ENCODE assay signal across 15 cellular contexts in genomic region chr12:127711108-127711507, GRCh38.
DNase-seq lines count a peak whose midpoint lies in the region; ATAC-seq and TF ChIP-seq lines count a peak whose summit lies in the region.
"Had no signal": no experiment of that assay in that cellular context is flagged by ENCODE, and none has a peak within 500 bp of the region (broad histone marks: within the 10 kb centered on the region; RNA-seq: fewer than 3 reads in every experiment).

No MANE protein-coding gene starts in this region.

- 49 to 55% (median 50%) methylated on average over 8 of the region's 8 CpGs for WGBS in psoas muscle, 3 donors

- H3K36me3 ChIP-seq in osteoblast (ENCODE audit: insufficient read depth, low read length) (no peaks in the 10 kb centered on the region), psoas muscle (ENCODE audit: insufficient read depth in 1 of 2, low read depth in 1 of 2) (no peaks in the 10 kb centered on the region)
- H3K36me3 ChIP-seq: esophagus muscularis mucosa, thyroid gland had no signal

- H3K79me2 ChIP-seq in osteoblast (ENCODE audit: insufficient read depth, low read length), result no peaks in the 10 kb centered on the region

- H3K27ac ChIP-seq in osteoblast (ENCODE audit: low read depth, low read length) (no peak overlapping the region), psoas muscle (no peak overlapping the region)
- H3K27ac ChIP-seq: esophagus muscularis mucosa, thyroid gland had no signal

- intact Hi-C loops in psoas muscle (cut with DNase I), result no loop called here

- H4K20me1 ChIP-seq in osteoblast (ENCODE audit: insufficient read depth, low read length), result no peaks in the 10 kb centered on the region

- no peaks in the 10 kb centered on the region for H3K27me3 ChIP-seq in osteoblast (ENCODE audit: insufficient read depth, low read length)
- no peaks in the 10 kb centered on the region for H3K27me3 ChIP-seq in psoas muscle (ENCODE audit: insufficient read depth in 3 of 3, low read length in 2 of 3)
- H3K27me3 ChIP-seq: thyroid gland had no signal

- no peak for ATAC-seq in psoas muscle

- peak; percentile 53 for TF ChIP-seq CTCF in HFF-Myc (IDR thresholded peaks at IDR 0.05; ENCODE audit: low read depth, low read length, missing control alignments)
- TF ChIP-seq CTCF in astrocyte of the cerebellum (IDR thresholded peaks at IDR 0.05; ENCODE audit: low read depth, low read length, missing control alignments), result peak; percentile 19
- TF ChIP-seq CTCF in osteoblast (IDR thresholded peaks at IDR 0.05; ENCODE audit: extremely low read depth, low read depth, low read length), result peak; percentile 30
- no peak for TF ChIP-seq CTCF in GM10266 (IDR thresholded peaks at IDR 0.05; ENCODE audit: control insufficient read depth, insufficient read depth, low read depth, missing control alignments)
- no peak for TF ChIP-seq CTCF in psoas muscle (IDR thresholded peaks at IDR 0.05)

- H3K4me2 ChIP-seq in osteoblast (ENCODE audit: insufficient read depth, low read length), result no peak overlapping the region

- no peaks in the 10 kb centered on the region for H3K9me3 ChIP-seq in osteoblast (ENCODE audit: low read depth, low read length)
- H3K9me3 ChIP-seq in psoas muscle, result no peaks in the 10 kb centered on the region
- H3K9me3 ChIP-seq: esophagus muscularis mucosa, thyroid gland had no signal

- DNase-seq in Daoy (ENCODE audit: low read depth), result peak; percentile 14
- DNase-seq in HFF-Myc (ENCODE audit: extremely low read depth, low read depth), result no peak
- no peak for DNase-seq in astrocyte of the cerebellum (ENCODE audit: low read depth)
- no peak for DNase-seq in osteoblast (ENCODE audit: insufficient read length, low spot score, missing footprints)
- no peak for DNase-seq in islet precursor cell
- no peak for DNase-seq in GM10266 (ENCODE audit: extremely low spot score)
- no peak for DNase-seq in psoas muscle
- DNase-seq: activated CD8-positive, alpha-beta memory T cell treated with anti-CD3 and anti-CD28 coated beads, Interleukin-2, amount 50 U/mL, for 48 hours; activated naive CD8-positive, alpha-beta T cell treated with anti-CD3 and anti-CD28 coated beads, Interleukin-2, amount 10 ng/mL, durations not matched to agents 7 days and 5 days; GOT3; mammary epithelial cell; NCI-H187; NCI-H82; thyroid gland had no signal

- no peak overlapping the region for H3K4me3 ChIP-seq in HFF-Myc (replicated peaks; ENCODE audit: low read depth, low read length)
- no peak overlapping the region for H3K4me3 ChIP-seq in astrocyte of the cerebellum (ENCODE audit: low read depth, low read length)
- H3K4me3 ChIP-seq in osteoblast (ENCODE audit: insufficient read depth, low read length), result no peak overlapping the region
- no peak overlapping the region for H3K4me3 ChIP-seq in psoas muscle
- H3K4me3 ChIP-seq: esophagus muscularis mucosa, thyroid gland had no signal

- no peaks in the 10 kb centered on the region for H3K4me1 ChIP-seq in osteoblast (ENCODE audit: insufficient read depth, low read length)
- H3K4me1 ChIP-seq in psoas muscle, result no peaks in the 10 kb centered on the region
- H3K4me1 ChIP-seq: esophagus muscularis mucosa, thyroid gland had no signal

- no peak overlapping the region for H2AFZ ChIP-seq in osteoblast (ENCODE audit: low read length)

- in situ Hi-C loops in astrocyte of the cerebellum (cut with HindIII; ENCODE audit: low sequenced_read_pairs), result no loop called here

Comparison
In these comparisons a context has a peak if more than half of its experiments do, and no peak if none do; other contexts are left out.
1. CTCF ChIP-seq: peak in HFF-Myc (single experiment), astrocyte of the cerebellum (single experiment) and osteoblast (single experiment); none in GM10266 (single experiment) and psoas muscle (single experiment).